17 cellular contexts compared by ENCODE assay signal in the genomic region with DNA sequence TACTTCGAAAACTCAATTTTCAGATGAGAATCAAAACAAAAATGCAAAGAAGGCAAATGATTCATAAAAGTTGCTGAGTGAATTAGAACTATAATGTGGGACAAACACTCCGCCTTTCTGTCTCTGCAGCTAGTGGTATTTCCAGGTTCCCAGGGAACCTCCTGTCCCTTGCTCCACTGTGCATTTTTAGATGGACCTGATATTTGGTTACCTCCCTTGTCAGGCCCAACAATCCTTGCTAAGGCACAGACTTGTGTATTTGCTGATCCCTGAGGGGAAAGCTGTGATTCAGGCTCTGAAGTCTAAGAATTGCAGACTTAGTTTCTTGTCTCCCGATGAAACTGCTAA.
DNase-seq lines count a peak whose midpoint lies in the region; ATAC-seq and TF ChIP-seq lines count a peak whose summit lies in the region.
"Had no signal": no experiment of that assay in that cellular context is flagged by ENCODE, and none has a peak within 500 bp of the region (broad histone marks: within the 10 kb centered on the region; RNA-seq: fewer than 3 reads in every experiment).

No MANE protein-coding gene starts in this region.

- H3K9me3 ChIP-seq in testis (no peaks in the 10 kb centered on the region), suprapubic skin (no peaks in the 10 kb centered on the region)
- H3K9me3 ChIP-seq: SJCRH30 had no signal

- no peak for TF ChIP-seq EP300 in suprapubic skin (IDR thresholded peaks at IDR 0.05)

- H3K27ac ChIP-seq in testis (peak overlapping the region; percentile 14 to 37), suprapubic skin (no peak overlapping the region)
- H3K27ac ChIP-seq: foreskin keratinocyte, SJCRH30 had no signal

- intact Hi-C loops in Right ventricle myocardium superior (cut with DNase I) (no loop called here), cardiac septum (cut with DNase I) (no loop called here), testis (cut with DNase I; ENCODE audit: low total_unique reads) (no loop called here)

- no peaks in the 10 kb centered on the region for H3K27me3 ChIP-seq in testis
- H3K27me3 ChIP-seq in suprapubic skin = no peaks in the 10 kb centered on the region
- H3K27me3 ChIP-seq: foreskin keratinocyte, SJCRH30 had no signal

- no peak overlapping the region for H3K4me3 ChIP-seq in testis
- H3K4me3 ChIP-seq in suprapubic skin = no peak overlapping the region
- H3K4me3 ChIP-seq: GM23338, SJCRH30 had no signal

- 52 to 58% methylated on average over 3 of the region's 3 CpGs for WGBS in testis, 2 donors
- WGBS in suprapubic skin = 76% methylated on average over 3 of the region's 3 CpGs

- H3K4me1 ChIP-seq in testis (peaks cover 31% of the 10 kb centered on the region), suprapubic skin (peaks cover 13% of the 10 kb centered on the region)
- H3K4me1 ChIP-seq: SJCRH30 had no signal

- TF ChIP-seq POLR2A in testis (IDR thresholded peaks at IDR 0.05) (no peak), suprapubic skin (IDR thresholded peaks at IDR 0.05) (no peak)

- DNase-seq in Right ventricle myocardium superior (no peak), cardiac septum (ENCODE audit: low spot score) (no peak), cerebellar cortex (ENCODE audit: low spot score) (peak; percentile 18), left lobe of liver (ENCODE audit: low spot score) (no peak), testis (no peak), suprapubic skin (ENCODE audit: low spot score in 2 of 2) (no peak), DMS53 treated with DMSO at 0.1 percent for 48 hours (lab: John Stamatoyannopoulos, UW; ENCODE audit: unreplicated experiment) (no peak)
- DNase-seq: activated CD4-positive, alpha-beta T cell treated with anti-CD3 and anti-CD28 coated beads, Interleukin-2, amount 10 ng/mL, durations not matched to agents 7 days and 5 days; cerebellar nuclear complex; foreskin keratinocyte; Kasumi-1; NCI-H146; NCI-H446 treated with DMSO at 0.1 percent for 48 hours; SJCRH30; T1000 had no signal

- no peaks in the 10 kb centered on the region for H3K36me3 ChIP-seq in testis (ENCODE audit: low read depth, missing control alignments)
- no peaks in the 10 kb centered on the region for H3K36me3 ChIP-seq in suprapubic skin
- H3K36me3 ChIP-seq: SJCRH30 had no signal

- ATAC-seq in Right ventricle myocardium superior (ENCODE audit: poor library complexity) = peak; percentile 45
- peak; percentile 24 for ATAC-seq in left lobe of liver
- ATAC-seq in GM19035 (IDR thresholded peaks at IDR 0.05; ENCODE audit: unreplicated experiment) = no peak
- ATAC-seq: foreskin keratinocyte, GM23338 had no signal

- TF ChIP-seq CTCF in testis (IDR thresholded peaks at IDR 0.05) (no peak), suprapubic skin (IDR thresholded peaks at IDR 0.05) (no peak)
